24 cellular contexts compared by ENCODE assay signal in the genomic region with DNA sequence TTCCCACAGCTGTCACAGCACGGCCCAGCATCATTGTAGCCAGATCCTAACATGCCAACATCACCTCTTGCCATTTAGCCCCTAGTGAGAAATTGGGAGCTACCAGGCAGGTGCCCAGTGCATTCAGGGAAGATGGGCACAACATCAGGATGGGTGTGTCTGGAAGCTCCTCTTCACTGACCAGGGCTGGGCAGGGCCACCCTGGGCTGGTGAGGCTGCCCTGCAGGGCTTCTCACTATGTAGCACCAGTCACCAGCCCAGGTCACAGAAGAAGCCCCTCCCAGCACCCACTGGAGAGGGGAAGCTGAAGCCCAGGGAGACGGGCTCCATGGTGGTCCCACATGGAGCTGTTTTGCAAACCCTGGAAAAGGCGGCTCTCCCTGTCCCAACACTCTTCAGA. TPM values are rescaled to one million over a fixed set of nuclear protein-coding genes. Genes with fewer than 3 reads are reported as not detected.
A peak's percentile ranks its signal among the peaks of the same experiment; 100 is the strongest.
DNase-seq lines count a peak whose midpoint lies in the region; FAIRE-seq and TF ChIP-seq lines count a peak whose summit lies in the region.
"Had no signal": no experiment of that assay in that cellular context is flagged by ENCODE, and none has a peak within 500 bp of the region (broad histone marks: within the 10 kb centered on the region; RNA-seq: fewer than 3 reads in every experiment).

No MANE protein-coding gene starts in this region.

- H3K27ac ChIP-seq in osteoblast (ENCODE audit: low read depth, low read length), result no peak overlapping the region
- no peak overlapping the region for H3K27ac ChIP-seq in RWPE1
- H3K27ac ChIP-seq in kidney (ENCODE audit: low read depth in 2 of 2, low read length in 2 of 2), result no peak overlapping the region
- H3K27ac ChIP-seq: 22Rv1; BLaER1 treated with 17β-estradiol and CSF1 and Interleukin-3, amounts not matched to agents 10 nM and 100 nM had no signal

- H3K4me1 ChIP-seq in osteoblast (ENCODE audit: insufficient read depth, low read length), result no peaks in the 10 kb centered on the region
- H3K4me1 ChIP-seq in kidney (ENCODE audit: control insufficient read depth in 1 of 2, insufficient read depth in 1 of 2, low read depth in 1 of 2, low read length in 2 of 2), result no peaks in the 10 kb centered on the region
- H3K4me1 ChIP-seq: Caco-2 had no signal

- H3K79me2 ChIP-seq in osteoblast (ENCODE audit: insufficient read depth, low read length), result no peaks in the 10 kb centered on the region

- H3K27me3 ChIP-seq in osteoblast (ENCODE audit: insufficient read depth, low read length), result no peaks in the 10 kb centered on the region
- H3K27me3 ChIP-seq: BLaER1 treated with 17β-estradiol and CSF1 and Interleukin-3, amounts not matched to agents 10 nM and 100 nM had no signal

- H3K9me3 ChIP-seq in osteoblast (ENCODE audit: low read depth, low read length) (no peaks in the 10 kb centered on the region), kidney (ENCODE audit: control insufficient read depth in 1 of 2, low read length in 2 of 2) (no peaks in the 10 kb centered on the region)
- H3K9me3 ChIP-seq: BLaER1 treated with 17β-estradiol and CSF1 and Interleukin-3, amounts not matched to agents 10 nM and 100 nM; Caco-2 had no signal

- no peak overlapping the region for H3K4me3 ChIP-seq in osteoblast (ENCODE audit: insufficient read depth, low read length)
- no peak overlapping the region for H3K4me3 ChIP-seq in kidney (ENCODE audit: low read length in 2 of 2)
- H3K4me3 ChIP-seq: BLaER1 treated with 17β-estradiol and CSF1 and Interleukin-3, amounts not matched to agents 10 nM and 100 nM; GM23338 had no signal

- FAIRE-seq in kidney (lab: Jason Lieb, UNC), result no peak
- FAIRE-seq: GM12892, RCC 7860 had no signal

- H4K20me1 ChIP-seq in osteoblast (ENCODE audit: insufficient read depth, low read length), result no peaks in the 10 kb centered on the region

- POLR2A ChIA-PET in RWPE1 (lab: Yijun Ruan, JAX; ENCODE audit: low non-redundant PET), result no interaction called here

- TF ChIP-seq CTCF in osteoblast (IDR thresholded peaks at IDR 0.05; ENCODE audit: extremely low read depth, low read depth, low read length) (no peak), RWPE1 (conservative IDR thresholded peaks at IDR 0.05; ENCODE audit: low read depth) (no peak), kidney (IDR thresholded peaks at IDR 0.05; ENCODE audit: borderline replicate concordance, extremely low read depth, insufficient read depth) (no peak)

- no peak overlapping the region for H3K9ac ChIP-seq in kidney (ENCODE audit: low read length in 2 of 2)
- H3K9ac ChIP-seq: BLaER1 treated with 17β-estradiol and CSF1 and Interleukin-3, amounts not matched to agents 10 nM and 100 nM had no signal

- intact Hi-C loops in kidney (cut with DNase I), result no loop called here

- CTCF ChIA-PET in RWPE1 (lab: Yijun Ruan, JAX), result no interaction called here

- DNase-seq in activated CD8-positive, alpha-beta memory T cell treated with anti-CD3 and anti-CD28 coated beads for 24 hours, result peak; percentile 15
- no peak for DNase-seq in activated CD8-positive, alpha-beta memory T cell treated with anti-CD3 and anti-CD28 coated beads, Interleukin-2, amount 50 U/mL, for 4 hours
- peak; percentile 25 for DNase-seq in ecto neural progenitor cell (ENCODE audit: low spot score)
- DNase-seq in osteoblast (ENCODE audit: insufficient read length, low spot score, missing footprints), result peak; percentile 74
- no peak for DNase-seq in RWPE1 (ENCODE audit: low spot score)
- DNase-seq in NCI-H82 (lab: John Stamatoyannopoulos, UW), result no peak
- DNase-seq in kidney, result no peak
- DNase-seq in SW480 (ENCODE audit: low spot score), result no peak
- DNase-seq: ACHN; Caco-2; CD4-positive, alpha-beta memory T cell; DMS153; KG1; NCI-H1092 treated with DMSO at 0.1 percent for 48 hours; NCI-H1436 treated with DMSO at 0.1 percent for 48 hours; NCI-H2029; NCI-H226; NCI-H510A treated with DMSO at 0.1 percent for 48 hours had no signal

- no peak overlapping the region for H3K4me2 ChIP-seq in osteoblast (ENCODE audit: insufficient read depth, low read length)
- H3K4me2 ChIP-seq: GM23338 had no signal

- H2AFZ ChIP-seq in osteoblast (ENCODE audit: low read length), result no peak overlapping the region
- H2AFZ ChIP-seq: GM23338 had no signal

- H3K36me3 ChIP-seq in osteoblast (ENCODE audit: insufficient read depth, low read length) (peaks cover 14% of the 10 kb centered on the region), kidney (ENCODE audit: control insufficient read depth in 1 of 2, insufficient read depth in 2 of 2, low read length in 2 of 2) (peaks cover 2 to 15% of the 10 kb centered on the region in 2 donors)

RNA-seq across cellular contexts. Expression of gene ZNF74, which starts 13.9 kb away (rescaled TPM):
- total RNA-seq in osteoblast (12.4 and 13.8 TPM in 2 replicates), kidney (6.5 TPM)
- polyA plus RNA-seq in kidney (ENCODE audit: insufficient read depth, low read depth, low replicate concordance), result 3.7 TPM
- total RNA-seq: OCI-LY7 had no signal

RNA-seq across cellular contexts. Expression of gene SCARF2, which starts 29.8 kb away (rescaled TPM):
- total RNA-seq in osteoblast (18.3 and 23.9 TPM in 2 replicates), kidney (12.3 TPM)
- polyA plus RNA-seq in kidney (ENCODE audit: insufficient read depth, low read depth, low replicate concordance), result 5.0 TPM

Comparison
In these comparisons a context has a peak if more than half of its experiments do, and no peak if none do; other contexts are left out.
1. DNase-seq: peak in activated CD8-positive, alpha-beta memory T cell treated with anti-CD3 and anti-CD28 coated beads for 24 hours (single experiment), ecto neural progenitor cell (single experiment) and osteoblast (single experiment); none in activated CD8-positive, alpha-beta memory T cell treated with anti-CD3 and anti-CD28 coated beads, Interleukin-2, amount 50 U/mL, for 4 hours (single experiment), RWPE1 (single experiment), NCI-H82 (single experiment), kidney (single experiment) and SW480 (single experiment).